17 cellular contexts compared by ENCODE assay signal in the genomic region with DNA sequence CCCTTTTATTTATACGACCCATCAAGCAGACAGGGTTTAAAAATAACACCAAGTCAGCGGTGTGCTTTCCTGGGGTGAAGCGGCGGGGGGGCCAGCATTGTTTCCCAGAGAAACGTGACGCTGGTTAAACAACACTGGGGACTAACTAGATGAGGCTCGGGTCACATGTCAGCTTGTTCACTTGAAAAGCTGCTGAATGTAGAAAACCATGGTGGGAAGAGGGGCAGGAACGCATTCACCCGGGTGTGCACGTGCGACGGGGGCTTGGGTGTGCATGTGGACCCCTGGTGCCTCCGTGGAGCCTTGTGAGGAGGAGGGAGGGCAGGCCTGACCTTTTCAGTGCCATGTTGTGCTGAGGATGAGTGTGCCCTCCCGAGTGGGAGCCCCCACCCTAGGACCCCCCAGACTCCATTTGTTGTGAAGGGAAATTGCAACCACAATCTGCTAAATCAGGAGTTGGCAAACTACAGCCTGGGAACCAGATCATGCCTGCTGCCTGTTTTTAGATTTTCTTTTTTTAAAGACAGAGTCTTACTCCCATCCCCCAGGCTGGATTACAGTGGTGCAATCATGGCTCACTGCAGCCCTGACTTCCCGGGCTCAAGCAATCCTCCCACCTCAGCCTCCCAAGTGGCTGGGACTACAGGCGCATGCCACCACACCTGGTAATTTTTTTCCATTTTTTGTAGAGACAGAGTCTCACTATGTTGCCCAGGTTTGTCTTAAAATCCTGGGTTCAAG.
DNase-seq lines count a peak whose midpoint lies in the region; ATAC-seq, FAIRE-seq and TF ChIP-seq lines count a peak whose summit lies in the region.
"Had no signal": no experiment of that assay in that cellular context is flagged by ENCODE, and none has a peak within 500 bp of the region (broad histone marks: within the 10 kb centered on the region; RNA-seq: fewer than 3 reads in every experiment).

No MANE protein-coding gene starts in this region.

- H3K23ac ChIP-seq in H9 (ENCODE audit: insufficient read length, low read depth, low read length), result no peak overlapping the region

- H3K79me2 ChIP-seq in H9 (ENCODE audit: insufficient read depth, low read length) (no peaks in the 10 kb centered on the region), endothelial cell of umbilical vein (ENCODE audit: control insufficient read depth, insufficient read depth, low read length) (no peaks in the 10 kb centered on the region)

- no peaks in the 10 kb centered on the region for H3K36me3 ChIP-seq in endothelial cell of umbilical vein (ENCODE audit: control insufficient read depth in 2 of 2, extremely low read depth in 1 of 2, insufficient read depth in 2 of 2, low read length in 2 of 2)
- H3K36me3 ChIP-seq: stomach had no signal

- H2BK5ac ChIP-seq in H9 (ENCODE audit: insufficient read length, low read length), result no peak overlapping the region

- peak overlapping the region; percentile 2 for H3K18ac ChIP-seq in H9 (ENCODE audit: insufficient read length, low read depth, low read length)

- ATAC-seq in HG02884 (IDR thresholded peaks at IDR 0.05; ENCODE audit: unreplicated experiment), result no peak

- H3K9me1 ChIP-seq in endothelial cell of umbilical vein (replicated peaks; ENCODE audit: control insufficient read depth, extremely low read depth, insufficient read depth, low read length), result no peaks in the 10 kb centered on the region

- no peaks in the 10 kb centered on the region for H3K79me1 ChIP-seq in H9 (ENCODE audit: insufficient read depth, low read depth, low read length, poor library complexity, severe bottlenecking)

- TF ChIP-seq CTCF in H9 (conservative IDR thresholded peaks at IDR 0.05) (no peak), endothelial cell of umbilical vein (IDR thresholded peaks at IDR 0.05; ENCODE audit: extremely low read depth in 1 of 2, insufficient read depth in 1 of 2, low read depth in 1 of 2, low read length in 2 of 2) (no peak), nephron progenitor cell (IDR thresholded peaks at IDR 0.05) (no peak)

- CTCF ChIA-PET in endothelial cell of umbilical vein (lab: Charles Lee), result interaction anchor here (1.1 kb wide), 1 partner anchor 25 kb away, joined by 3 read pairs; no protein-coding TSS in a partner anchor

- H4K20me1 ChIP-seq in H9 (ENCODE audit: control insufficient read depth, insufficient read depth, insufficient read length) (no peaks in the 10 kb centered on the region), endothelial cell of umbilical vein (replicated peaks; ENCODE audit: control insufficient read depth, extremely low read depth, insufficient read depth, low read length) (no peaks in the 10 kb centered on the region)

- H3K27ac ChIP-seq in H9 (ENCODE audit: insufficient read length, low read depth, low read length) (no peak overlapping the region), endothelial cell of umbilical vein (ENCODE audit: insufficient read depth, low read depth, low read length) (no peak overlapping the region)
- H3K27ac ChIP-seq: epithelial cell of prostate, stomach had no signal

- no peak for TF ChIP-seq POLR2A in endothelial cell of umbilical vein (IDR thresholded peaks at IDR 0.05; ENCODE audit: low read depth, low read length)

- H2AFZ ChIP-seq in H9 (ENCODE audit: low read length), result no peak overlapping the region
- H2AFZ ChIP-seq in endothelial cell of umbilical vein (ENCODE audit: low read depth, low read length), result no peak overlapping the region

- intact Hi-C loops in endothelial cell of umbilical vein (cut with micrococcal nuclease), result no loop called here

- H3K9me3 Mint-ChIP-seq in H9 (no peaks in the 10 kb centered on the region), nephron progenitor cell (no peaks in the 10 kb centered on the region)
- H3K9me3 Mint-ChIP-seq: activated T-helper 2 cell treated with anti-CD3 and anti-CD28 coated beads, Interferon-gamma antibody, Interleukin-2, Interleukin-4, amounts not matched to agents 10 μg/mL and 5 μg/mL and 100 μg/mL, durations not matched to agents 14 hours and 24 hours and 36 hours; CD14-positive monocyte had no signal

- H3K4me1 ChIP-seq in H9 (ENCODE audit: insufficient read depth, low read length) (peaks cover 6% of the 10 kb centered on the region; the same call in 1 of the 2 replicates), endothelial cell of umbilical vein (ENCODE audit: control insufficient read depth, extremely low read depth, insufficient read depth, low read length) (no peaks in the 10 kb centered on the region)

- no CpG with 5 or more reads among the region's 16 CpGs for WGBS in H9 (ENCODE audit: extremely low coverage, insufficient read length, low lambda C conversion rate)

- no peak overlapping the region for H3K4ac ChIP-seq in H9 (ENCODE audit: low read depth, low read length)

- peak overlapping the region; percentile 81 to 96 (median 86) for H3K27ac Mint-ChIP-seq in H9
- peak overlapping the region; percentile 86 for H3K27ac Mint-ChIP-seq in nephron progenitor cell
- H3K27ac Mint-ChIP-seq: activated T-helper 2 cell treated with anti-CD3 and anti-CD28 coated beads, Interferon-gamma antibody, Interleukin-2, Interleukin-4, amounts not matched to agents 10 μg/mL and 5 μg/mL and 100 μg/mL, durations not matched to agents 14 hours and 24 hours and 36 hours had no signal

- H3K4me3 ChIP-seq in endothelial cell of umbilical vein (replicated peaks in 1 of 3; ENCODE audit: insufficient read depth in 1 of 3, low read depth in 1 of 3, low read length in 3 of 3), result no peak overlapping the region
- H3K4me3 ChIP-seq: stomach had no signal

- no peaks in the 10 kb centered on the region for H3K23me2 ChIP-seq in H9 (ENCODE audit: insufficient read length, low read depth, low read length, poor library complexity, severe bottlenecking)

- H3K9me3 ChIP-seq in H9 (ENCODE audit: control insufficient read depth, low read depth, low read length), result no peaks in the 10 kb centered on the region
- H3K9me3 ChIP-seq in endothelial cell of umbilical vein (replicated peaks; ENCODE audit: control insufficient read depth, insufficient read depth, low read length), result no peaks in the 10 kb centered on the region
- H3K9me3 ChIP-seq: stomach had no signal

- peaks cover 61 to 70% of the 10 kb centered on the region in 2 experiments for H3K4me1 Mint-ChIP-seq in H9
- peaks cover 82% of the 10 kb centered on the region for H3K4me1 Mint-ChIP-seq in nephron progenitor cell

- no peak overlapping the region for H3K56ac ChIP-seq in H9 (ENCODE audit: insufficient read length, low read depth, low read length)

- no peak overlapping the region for H3K9ac ChIP-seq in H9 (ENCODE audit: extremely low read depth, insufficient read length, low read length)
- no peak overlapping the region for H3K9ac ChIP-seq in endothelial cell of umbilical vein (replicated peaks; ENCODE audit: extremely low read depth, insufficient read depth, low read length)

- H3K27me3 ChIP-seq in H9 (ENCODE audit: insufficient read depth, low read length) (no peaks in the 10 kb centered on the region), endothelial cell of umbilical vein (ENCODE audit: control insufficient read depth in 2 of 2, insufficient read depth in 2 of 2, low read length in 2 of 2) (no peaks in the 10 kb centered on the region)
- H3K27me3 ChIP-seq: stomach had no signal

- H3K27me3 Mint-ChIP-seq in H9 (ENCODE audit: low read depth), result no peaks in the 10 kb centered on the region
- peaks cover 2% of the 10 kb centered on the region for H3K27me3 Mint-ChIP-seq in nephron progenitor cell (ENCODE audit: low read depth, poor library complexity)

- DNase-seq in H9 (peak; percentile 50), NCI-H2227 (lab: John Stamatoyannopoulos, UW; ENCODE audit: unreplicated experiment) (peak; percentile 23), endothelial cell of umbilical vein (ENCODE audit: low read depth, low spot score) (peak; percentile 67), nephron progenitor cell (peak; percentile 42), GM19240 (ENCODE audit: insufficient read length, low spot score) (no peak), NCI-H1105 treated with DMSO at 0.1 percent for 48 hours (lab: John Stamatoyannopoulos, UW) (no peak), GM03348 (ENCODE audit: low spot score) (no peak)
- DNase-seq: activated CD4-positive, alpha-beta T cell treated with anti-CD3 and anti-CD28 coated beads, Interleukin-2, amount 50 U/mL, for 4 hours; head of caudate nucleus; NCI-H2171 treated with DMSO at 0.1 percent for 48 hours; stomach; T1000 had no signal

- POLR2A ChIA-PET in endothelial cell of umbilical vein (lab: Charles Lee), result no interaction called here

- no TSS peak for BruUV-seq in endothelial cell of umbilical vein (replicated peaks; lab: Mats Ljungman, UMichigan)

- peak overlapping the region; percentile 33 for H3K14ac ChIP-seq in H9 (ENCODE audit: insufficient read depth, low read length)

- H2BK15ac ChIP-seq in H9 (ENCODE audit: low read depth, low read length), result no peak overlapping the region

- H2BK12ac ChIP-seq in H9 (ENCODE audit: insufficient read length, low read depth, low read length), result no peak overlapping the region

- dilution Hi-C loops in endothelial cell of umbilical vein (cut with MboI; ENCODE audit: extremely low pct_ligation_motif_present, low sequenced_read_pairs), result no loop called here

- peak; percentile 37 for FAIRE-seq in endothelial cell of umbilical vein (lab: Jason Lieb, UNC)

- H4K91ac ChIP-seq in H9 (ENCODE audit: insufficient read length, low read depth, low read length), result no peak overlapping the region

- H3K4me3 Mint-ChIP-seq in H9, result peak overlapping the region in 1 of 2 experiments; percentile 30; a peak in 2 of 5 replicates
- H3K4me3 Mint-ChIP-seq in nephron progenitor cell, result peak overlapping the region; percentile 1

- H3K4me2 ChIP-seq in H9 (ENCODE audit: insufficient read depth, insufficient read length, low read length) (no peak overlapping the region), endothelial cell of umbilical vein (ENCODE audit: insufficient read depth, low read length) (no peak overlapping the region)

- no peak overlapping the region for H4K8ac ChIP-seq in H9 (replicated peaks; ENCODE audit: insufficient read length, low read depth, low read length)

- no peak overlapping the region for H3T11ph ChIP-seq in H9 (ENCODE audit: low read length)

- H2AK5ac ChIP-seq in H9 (ENCODE audit: insufficient read length, low read length), result no peak overlapping the region

- no peak overlapping the region for H2BK120ac ChIP-seq in H9 (ENCODE audit: low read depth, low read length, poor library complexity, severe bottlenecking)

- no peak overlapping the region for H4K5ac ChIP-seq in H9 (ENCODE audit: insufficient read length, low read depth, low read length)

- no peak overlapping the region for H2BK20ac ChIP-seq in H9 (ENCODE audit: low read depth, low read length, poor library complexity, severe bottlenecking)

- H3K36me3 Mint-ChIP-seq in H9 (ENCODE audit: insufficient read depth in 1 of 3, low read depth in 3 of 3) (no peaks in the 10 kb centered on the region; a peak in 1 of 7 replicates), nephron progenitor cell (ENCODE audit: low read depth) (peaks cover 5% of the 10 kb centered on the region)
- H3K36me3 Mint-ChIP-seq: brain, CD14-positive monocyte had no signal

TF ChIP-seq in endothelial cell of umbilical vein, 7 proteins besides CTCF, POLR2A, EP300 and RAD21 (continues in another document):
- TF ChIP-seq FOS (IDR thresholded peaks at IDR 0.05; ENCODE audit: borderline replicate concordance, insufficient read depth, low read length), result no peak
- no peak for TF ChIP-seq EZH2 (IDR thresholded peaks at IDR 0.05; ENCODE audit: borderline replicate concordance, low read depth, low read length, severe bottlenecking)
- TF ChIP-seq POLR2AphosphoS5 (IDR thresholded peaks at IDR 0.05; ENCODE audit: insufficient read depth, low read depth, low read length), result no peak

Comparison
In these comparisons a context has a peak if more than half of its experiments do, and no peak if none do; other contexts are left out.
1. DNase-seq: peak in H9 (single experiment), NCI-H2227 (single experiment), endothelial cell of umbilical vein (single experiment) and nephron progenitor cell (single experiment); none in GM19240 (single experiment), NCI-H1105 treated with DMSO at 0.1 percent for 48 hours (single experiment) and GM03348 (single experiment).